ENCODE assay signal across 8 cellular contexts in genomic region chr2:36354816-36355156, GRCh38. TPM values are rescaled to one million over a fixed set of nuclear protein-coding genes. Genes with fewer than 3 reads are reported as not detected.
A peak's percentile ranks its signal among the peaks of the same experiment; 100 is the strongest.
DNase-seq lines count a peak whose midpoint lies in the region; ATAC-seq and TF ChIP-seq lines count a peak whose summit lies in the region.

No MANE protein-coding gene starts in this region.

- H3K27ac Mint-ChIP-seq in CD8-positive, alpha-beta T cell: no peak overlapping the region
- no peak overlapping the region for H3K27ac Mint-ChIP-seq in T-cell

- peaks cover 34% of the 10 kb centered on the region for H3K27me3 Mint-ChIP-seq in CD8-positive, alpha-beta T cell (ENCODE audit: low read depth)
- H3K27me3 Mint-ChIP-seq in T-cell: peaks cover 29 to 33% of the 10 kb centered on the region in 2 donors

- peaks cover 23% of the 10 kb centered on the region for H3K4me1 ChIP-seq in CD8-positive, alpha-beta T cell (ENCODE audit: insufficient read depth, low read length)
- H3K4me1 ChIP-seq in fibroblast of lung (ENCODE audit: control insufficient read depth, extremely low read depth, insufficient read depth, low read length) (peaks cover 7% of the 10 kb centered on the region), parathyroid adenoma (peaks cover 13% of the 10 kb centered on the region)

- no peaks in the 10 kb centered on the region for H3K36me3 ChIP-seq in CD8-positive, alpha-beta T cell (ENCODE audit: insufficient read depth, low read length)
- H3K36me3 ChIP-seq in fibroblast of lung (ENCODE audit: control insufficient read depth, insufficient read depth, low read length) (no peaks in the 10 kb centered on the region), parathyroid adenoma (ENCODE audit: control insufficient read depth, insufficient read depth, low read length) (no peaks in the 10 kb centered on the region)

- H3K9me3 ChIP-seq in CD8-positive, alpha-beta T cell (ENCODE audit: low read length): no peaks in the 10 kb centered on the region
- H3K9me3 ChIP-seq in fibroblast of lung (ENCODE audit: control insufficient read depth, insufficient read depth, low read depth, low read length): no peaks in the 10 kb centered on the region
- H3K9me3 ChIP-seq in parathyroid adenoma (ENCODE audit: control insufficient read depth, low read length): no peaks in the 10 kb centered on the region

- intact Hi-C loops in CD8-positive, alpha-beta T cell (cut with DNase I, micrococcal nuclease): loop anchor here (5.0 to 10.0 kb wide), 6 partner anchors 110 to 480 kb away; no protein-coding TSS in a partner anchor

- H3K27me3 ChIP-seq in CD8-positive, alpha-beta T cell (ENCODE audit: insufficient read depth, low read length): peaks cover 10% of the 10 kb centered on the region
- H3K27me3 ChIP-seq in fibroblast of lung (ENCODE audit: control insufficient read depth, insufficient read depth, low read length) (no peaks in the 10 kb centered on the region), parathyroid adenoma (ENCODE audit: control insufficient read depth, insufficient read depth, low read length) (no peaks in the 10 kb centered on the region)

- H3K36me3 Mint-ChIP-seq in CD8-positive, alpha-beta T cell: peaks cover 2% of the 10 kb centered on the region
- no peaks in the 10 kb centered on the region for H3K36me3 Mint-ChIP-seq in T-cell

- peak overlapping the region; percentile 83 for H3K4me3 Mint-ChIP-seq in CD8-positive, alpha-beta T cell
- H3K4me3 Mint-ChIP-seq in T-cell: peak overlapping the region; percentile 62 to 94 (median 80)

- no peak for TF ChIP-seq CTCF in CD8-positive, alpha-beta T cell (IDR thresholded peaks at IDR 0.05)
- TF ChIP-seq CTCF in fibroblast of lung (conservative IDR thresholded peaks at IDR 0.05 in 1 of 2, IDR thresholded peaks at IDR 0.05 in 1 of 2; ENCODE audit: low read depth in 1 of 2, low read length in 2 of 2) (no peak), parathyroid adenoma (IDR thresholded peaks at IDR 0.05) (no peak)

- CTCF ChIA-PET in CD8-positive, alpha-beta T cell (lab: Charles Lee): interaction anchor here (0.9 to 1.6 kb wide), 2 partner anchors 10 to 429 kb away, joined by 3 to 4 read pairs; no protein-coding TSS in a partner anchor
- CTCF ChIA-PET in T-cell (lab: Charles Lee): no interaction called here

- H3K4me2 ChIP-seq in fibroblast of lung (ENCODE audit: extremely low read depth, insufficient read depth, low read length) (peak overlapping the region; percentile 96), parathyroid adenoma (ENCODE audit: low read length) (peak overlapping the region; percentile 91)

- H2AFZ ChIP-seq in fibroblast of lung (ENCODE audit: low read length) (no peak overlapping the region), parathyroid adenoma (peak overlapping the region; percentile 86)

- H3K4me3 ChIP-seq in CD8-positive, alpha-beta T cell (ENCODE audit: low read depth, low read length): no peak overlapping the region
- H3K4me3 ChIP-seq in fibroblast of lung (replicated peaks in 1 of 4; ENCODE audit: control extremely low read depth in 1 of 4, insufficient read depth in 1 of 4, low read depth in 3 of 4, low read length in 4 of 4) (peak overlapping the region; percentile 54 to 79 (median 72)), parathyroid adenoma (ENCODE audit: low read depth, low read length) (peak overlapping the region; percentile 59)

- no peak for DNase-seq in CD8-positive, alpha-beta T cell
- DNase-seq in T-cell (no peak), fibroblast of lung (ENCODE audit: low read depth in 2 of 2) (no peak), OCI-M1 (lab: John Stamatoyannopoulos, UW) (no peak), NCI-H524 treated with DMSO at 0.1 percent for 48 hours (lab: John Stamatoyannopoulos, UW) (no peak), NCI-H1092 (lab: John Stamatoyannopoulos, UW) (no peak)

- peaks cover 29% of the 10 kb centered on the region for H3K4me1 Mint-ChIP-seq in CD8-positive, alpha-beta T cell (ENCODE audit: low read depth)
- peaks cover 31 to 46% (median 34%) of the 10 kb centered on the region in 3 donors for H3K4me1 Mint-ChIP-seq in T-cell

- POLR2A ChIA-PET in CD8-positive, alpha-beta T cell (lab: Charles Lee): no interaction called here
- POLR2A ChIA-PET in T-cell (lab: Charles Lee): no interaction called here

- ATAC-seq in CD8-positive, alpha-beta T cell: no peak
- ATAC-seq in T-cell (replicated peaks in 1 of 4) (no peak), GM19035 (IDR thresholded peaks at IDR 0.05; ENCODE audit: unreplicated experiment) (no peak)

- no peak overlapping the region for H3K27ac ChIP-seq in CD8-positive, alpha-beta T cell (ENCODE audit: low read depth, low read length)
- peak overlapping the region; percentile 55 for H3K27ac ChIP-seq in fibroblast of lung (ENCODE audit: insufficient read depth, low read length)
- peak overlapping the region; percentile 37 for H3K27ac ChIP-seq in parathyroid adenoma

- H3K9ac ChIP-seq in fibroblast of lung (ENCODE audit: insufficient read depth, low read length) (peak overlapping the region; percentile 74), parathyroid adenoma (no peak overlapping the region)

- no peaks in the 10 kb centered on the region for H3K9me3 Mint-ChIP-seq in CD8-positive, alpha-beta T cell
- H3K9me3 Mint-ChIP-seq in T-cell: no peaks in the 10 kb centered on the region

- H3K79me2 ChIP-seq in fibroblast of lung (ENCODE audit: control insufficient read depth, insufficient read depth, low read length) (peaks cover 58% of the 10 kb centered on the region), parathyroid adenoma (no peaks in the 10 kb centered on the region)

- H4K20me1 ChIP-seq in fibroblast of lung (ENCODE audit: control insufficient read depth, extremely low read depth, insufficient read depth, low read length): no peaks in the 10 kb centered on the region

RNA-seq across cellular contexts. Expression of gene CRIM1, which starts 0.8 kb away (rescaled TPM):
- 1 to 10 TPM; 4.3 to 5.3 TPM for total RNA-seq in CD8-positive, alpha-beta T cell
- total RNA-seq in T-cell (1 to 10 TPM; 2.0 to 5.8 (median 4.2) TPM), fibroblast of lung (135 and 364 TPM in 2 replicates)
- 231 and 661 TPM in 2 replicates for polyA plus RNA-seq in fibroblast of lung
- polyA plus RNA-seq in fibroblast of lung (2012): 157 and 490 TPM in 2 replicates
- polyA minus RNA-seq in fibroblast of lung (ENCODE audit: low replicate concordance): 1,375 and 3,102 TPM in 2 replicates

Comparison
In these comparisons a context has a peak if more than half of its experiments do, and no peak if none do; other contexts are left out.
1. RNA of gene CRIM1, which starts 0.8 kb away (total RNA-seq): 135 to 364 TPM in fibroblast of lung; 4.3 to 5.3 TPM in CD8-positive, alpha-beta T cell and 2.0 to 5.8 TPM in T-cell; every median in the first group is over 10 times any median in the second.